15 cellular contexts compared by ENCODE assay signal in the genomic region with DNA sequence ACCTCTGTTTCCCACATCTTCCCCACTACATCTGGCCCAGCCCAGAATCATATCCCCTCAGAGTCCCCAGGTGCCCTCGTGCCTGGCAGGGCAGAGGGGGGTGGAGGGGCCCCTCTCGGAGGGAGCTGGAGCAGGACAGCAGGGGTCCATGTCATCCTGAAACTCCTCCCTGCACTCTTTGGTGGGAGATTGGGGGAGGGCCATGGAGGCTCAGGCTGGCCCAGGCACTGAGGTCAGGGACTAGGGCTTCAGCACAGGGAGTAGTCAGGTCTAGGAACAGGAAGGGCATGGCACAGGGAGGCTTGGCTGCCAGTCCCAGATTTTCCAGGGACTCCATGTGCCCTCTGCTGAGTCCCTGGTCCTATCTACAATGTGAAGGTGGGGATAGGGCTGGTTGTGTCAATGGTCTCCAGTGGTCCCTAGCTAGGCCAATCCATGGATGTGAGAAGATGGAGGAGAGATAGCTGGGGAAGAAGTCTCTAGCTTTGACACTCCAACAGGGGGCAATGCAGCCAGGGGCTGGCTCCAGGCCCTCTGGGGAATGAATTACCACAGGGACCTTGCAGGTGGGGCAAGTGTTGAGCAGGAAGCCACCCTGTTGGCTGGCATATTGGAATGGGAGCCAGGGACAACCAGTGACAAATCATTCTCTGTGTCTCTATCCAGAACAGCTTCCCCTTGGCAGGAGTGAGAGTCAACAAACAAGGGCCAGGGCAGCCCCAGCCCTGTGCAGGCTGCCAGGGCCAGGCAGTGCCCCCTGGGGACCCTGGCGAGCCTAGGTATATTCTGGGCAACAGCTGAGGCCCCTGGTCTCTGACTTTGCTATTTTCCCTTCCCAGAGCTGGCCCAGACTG.
"Had no signal": no experiment of that assay in that cellular context is flagged by ENCODE, and none has a peak within 500 bp of the region (broad histone marks: within the 10 kb centered on the region; RNA-seq: fewer than 3 reads in every experiment).

No MANE protein-coding gene starts in this region.

- DNase-seq: activated B cell treated with CpG ODN at 0.5 μM for 24 hours; activated CD4-positive, alpha-beta T cell treated with anti-CD3 and anti-CD28 coated beads for 48 hours; activated gamma-delta T cell treated with Interleukin-2 at 50 U/mL for 16 hours; activated naive CD8-positive, alpha-beta T cell treated with anti-CD3 and anti-CD28 coated beads for 36 hours; amygdala; brain microvascular endothelial cell; cerebellar nuclear complex; effector CD8-positive, alpha-beta T cell; head of caudate nucleus; left lung; nephron progenitor cell; sigmoid colon; spleen; stimulated activated naive CD8-positive, alpha-beta T cell treated with anti-CD3 and anti-CD28 coated beads, Interleukin-15, amount 100 ng/mL, for 72 hours had no signal

- H3K9me3 ChIP-seq: left lung, sigmoid colon, spleen had no signal

- H3K4me1 ChIP-seq: left lung, spleen had no signal

- FAIRE-seq: frontal cortex had no signal

- ATAC-seq: left lung; stimulated activated naive CD8-positive, alpha-beta T cell treated with anti-CD3 and anti-CD28 coated beads, Interleukin-15, amount 100 ng/mL, for 72 hours had no signal

- H3K36me3 ChIP-seq: brain microvascular endothelial cell, left lung, sigmoid colon, spleen had no signal

- H3K27me3 ChIP-seq: brain microvascular endothelial cell, left lung, sigmoid colon had no signal

- H3K27ac ChIP-seq: brain microvascular endothelial cell, left lung, sigmoid colon, spleen had no signal

- H3K4me3 ChIP-seq: left lung, sigmoid colon, spleen had no signal
